Comparison of ENCODE assay signal across 24 cellular contexts in the genomic region with DNA sequence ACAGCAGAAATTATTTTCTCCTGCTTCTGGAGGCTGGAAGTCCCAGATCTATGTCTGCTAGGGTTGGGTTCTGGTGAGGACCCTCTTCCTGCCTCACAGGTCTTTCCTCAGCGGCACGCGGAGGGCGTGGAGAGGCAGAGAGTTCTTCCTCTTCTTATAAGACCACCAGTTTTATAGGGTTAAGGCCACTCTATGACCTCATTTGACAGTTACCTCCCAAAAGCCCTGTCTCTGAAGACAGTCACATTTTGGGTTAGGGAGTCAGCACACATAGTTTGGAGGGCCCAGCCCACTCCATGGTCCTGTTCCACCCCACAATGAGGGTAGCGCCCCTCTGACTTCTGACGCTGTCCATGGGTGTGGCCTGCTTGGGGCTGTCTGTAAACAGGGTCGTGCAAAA. TPM values are rescaled to one million over a fixed set of nuclear protein-coding genes. Genes with fewer than 3 reads are reported as not detected.
"Had no signal": no experiment of that assay in that cellular context is flagged by ENCODE, and none has a peak within 500 bp of the region (broad histone marks: within the 10 kb centered on the region; RNA-seq: fewer than 3 reads in every experiment).

No MANE protein-coding gene starts in this region.

- H3K9me3 Mint-ChIP-seq: activated CD4-positive, alpha-beta T cell treated with anti-CD3 and anti-CD28 coated beads, Interleukin-2, amount 10 ng/mL, durations not matched to agents 24 days and 14 days; activated naive CD4-positive, alpha-beta T cell treated with anti-CD3 and anti-CD28 coated beads, Interleukin-2, amount 50 U/mL, for 72 hours; activated naive CD8-positive, alpha-beta T cell treated with anti-CD3 and anti-CD28 coated beads, Interleukin-2, amount 50 U/mL, for 24 hours; activated T-cell treated with anti-CD3 and anti-CD28 coated beads, Interleukin-2, amount 50 U/mL, for 24 hours; central memory CD8-positive, alpha-beta T cell; T-helper 1 cell treated with Interleukin-12 subunit alpha and Interleukin-12 subunit beta and Interleukin-4 antibody, amounts not matched to agents 30 μg/mL and 1 μg/mL, for 36 hours had no signal

- H3K27ac Mint-ChIP-seq: activated CD4-positive, alpha-beta T cell treated with anti-CD3 and anti-CD28 coated beads, Interleukin-2, amount 10 ng/mL, durations not matched to agents 24 days and 14 days; activated naive CD4-positive, alpha-beta T cell treated with anti-CD3 and anti-CD28 coated beads, Interleukin-2, amount 50 U/mL, for 72 hours; activated naive CD8-positive, alpha-beta T cell treated with anti-CD3 and anti-CD28 coated beads, Interleukin-2, amount 50 U/mL, for 24 hours; activated T-cell treated with anti-CD3 and anti-CD28 coated beads, Interleukin-2, amount 50 U/mL, for 24 hours; T-helper 1 cell treated with Interleukin-12 subunit alpha and Interleukin-12 subunit beta and Interleukin-4 antibody, amounts not matched to agents 30 μg/mL and 1 μg/mL, for 36 hours had no signal

- H3K36me3 ChIP-seq: ascending aorta had no signal

- H3K4me3 Mint-ChIP-seq: activated CD4-positive, alpha-beta T cell treated with anti-CD3 and anti-CD28 coated beads, Interleukin-2, amount 10 ng/mL, durations not matched to agents 24 days and 14 days; activated naive CD8-positive, alpha-beta T cell treated with anti-CD3 and anti-CD28 coated beads, Interleukin-2, amount 50 U/mL, for 24 hours; activated T-cell treated with anti-CD3 and anti-CD28 coated beads, Interleukin-2, amount 50 U/mL, for 24 hours; central memory CD8-positive, alpha-beta T cell; T-helper 1 cell treated with Interleukin-12 subunit alpha and Interleukin-12 subunit beta and Interleukin-4 antibody, amounts not matched to agents 30 μg/mL and 1 μg/mL, for 36 hours had no signal

- H3K9me3 ChIP-seq: ascending aorta, body of pancreas had no signal

- H3K4me3 ChIP-seq: ascending aorta, body of pancreas, K562 had no signal

- ATAC-seq: activated naive CD4-positive, alpha-beta T cell treated with anti-CD3 and anti-CD28 coated beads, Interleukin-2, amount 50 U/mL, for 72 hours; activated naive CD8-positive, alpha-beta T cell treated with anti-CD3 and anti-CD28 coated beads, Interleukin-2, amount 50 U/mL, for 24 hours; body of pancreas; K562 had no signal

- H3K36me3 Mint-ChIP-seq: activated naive CD4-positive, alpha-beta T cell treated with anti-CD3 and anti-CD28 coated beads, Interleukin-2, amount 50 U/mL, for 72 hours had no signal

- H3K27me3 ChIP-seq: ascending aorta, body of pancreas had no signal

- H3K4me1 ChIP-seq: ascending aorta, body of pancreas had no signal

- H3K4me1 Mint-ChIP-seq: central memory CD8-positive, alpha-beta T cell had no signal

- DNase-seq: activated CD4-positive, alpha-beta T cell treated with anti-CD3 and anti-CD28 coated beads for 1 hour; activated CD4-positive, alpha-beta T cell treated with anti-CD3 and anti-CD28 coated beads, Interleukin-2, amount 10 ng/mL, durations not matched to agents 24 days and 14 days; activated effector memory CD4-positive, alpha-beta T cell treated with anti-CD3 and anti-CD28 coated beads, Interleukin-2, amount 50 U/mL, for 16 hours; activated naive CD4-positive, alpha-beta T cell treated with Interleukin-2 at 50 U/mL for 16 hours; activated naive CD8-positive, alpha-beta T cell treated with anti-CD3 and anti-CD28 coated beads, Interleukin-2, amount 50 U/mL, for 24 hours; activated T-cell treated with anti-CD3 and anti-CD28 coated beads, Interleukin-2, amount 50 U/mL, for 24 hours; amniotic stem cell; Karpas-422; MM.1S; NCI-H1105; NCI-H1436; NCI-H1694 treated with DMSO at 0.1 percent for 48 hours; NCI-H2029 treated with DMSO at 0.1 percent for 48 hours; NCI-H345; NCI-H510A treated with DMSO at 0.1 percent for 48 hours; NCI-H69; NK-92 treated with Interleukin-12 subunit alpha and Interleukin-12 subunit beta, amount 100 ng/mL, for 24 hours; SHP77 treated with DMSO at 0.1 percent for 48 hours had no signal

- H3K27ac ChIP-seq: ascending aorta, body of pancreas had no signal

RNA-seq across cellular contexts. Expression of a gene that starts 46.7 kb away (rescaled TPM):
- total RNA-seq: ascending aorta had no signal
